In the genomic region with DNA sequence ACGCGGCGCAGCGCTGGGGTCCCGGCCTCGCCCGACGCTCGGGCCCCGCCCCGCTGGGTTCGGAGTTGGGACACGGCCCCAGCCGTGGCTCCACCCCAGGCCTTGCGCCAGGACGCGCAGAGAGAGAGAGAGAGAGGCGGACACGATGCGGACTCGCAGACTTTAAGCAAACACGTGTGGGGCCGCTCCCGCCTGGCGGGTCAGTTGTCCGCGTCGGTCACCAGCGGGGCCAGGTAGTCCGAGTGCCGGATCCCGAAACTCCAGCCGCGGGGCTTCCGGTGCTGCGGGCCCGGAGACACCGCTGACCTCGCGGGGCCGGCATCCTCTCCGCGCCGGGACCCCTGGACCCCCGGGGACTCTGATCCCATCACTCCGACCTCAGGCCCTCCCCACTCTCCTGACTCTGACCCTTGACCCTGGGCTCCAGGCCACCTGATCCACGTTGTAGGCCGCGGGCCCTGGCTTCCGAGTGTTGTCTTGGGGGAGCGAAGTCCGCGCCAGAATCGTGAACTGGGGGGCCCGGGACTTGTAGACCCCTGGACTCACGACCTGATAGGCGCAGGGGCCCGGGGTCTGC, we compare ENCODE assay signal across 8 cellular contexts. TPM values are rescaled to one million over a fixed set of nuclear protein-coding genes. Genes with fewer than 3 reads are reported as not detected.
DNase-seq lines count a peak whose midpoint lies in the region; ATAC-seq and TF ChIP-seq lines count a peak whose summit lies in the region.

No MANE protein-coding gene starts in this region.

- H3K9me3 Mint-ChIP-seq in H9, result no peaks in the 10 kb centered on the region; a peak in 1 of 5 replicates
- H3K9me3 Mint-ChIP-seq in stimulated activated naive CD8-positive, alpha-beta T cell treated with anti-CD3 and anti-CD28 coated beads, Interleukin-15, Interleukin-2, amounts not matched to agents 100 ng/mL and 50 ng/mL, for 24 hours, result no peaks in the 10 kb centered on the region

- no peak overlapping the region for H3T11ph ChIP-seq in H9 (ENCODE audit: low read length)

- no peak overlapping the region for H3K56ac ChIP-seq in H9 (ENCODE audit: insufficient read length, low read depth, low read length)

- H4K91ac ChIP-seq in H9 (ENCODE audit: insufficient read length, low read depth, low read length), result no peak overlapping the region

- H3K36me3 ChIP-seq in Peyer's patch, result no peaks in the 10 kb centered on the region

- H3K27ac Mint-ChIP-seq in H9, result no peak overlapping the region
- peak overlapping the region; percentile 96 for H3K27ac Mint-ChIP-seq in stimulated activated naive CD8-positive, alpha-beta T cell treated with anti-CD3 and anti-CD28 coated beads, Interleukin-15, Interleukin-2, amounts not matched to agents 100 ng/mL and 50 ng/mL, for 24 hours

- H3K18ac ChIP-seq in H9 (ENCODE audit: insufficient read length, low read depth, low read length), result peak overlapping the region; percentile 33

- DNase-seq in DMS53 treated with DMSO at 0.1 percent for 48 hours (lab: John Stamatoyannopoulos, UW; ENCODE audit: unreplicated experiment), result peak; percentile 44
- peak; percentile 41 for DNase-seq in H9
- DNase-seq in Peyer's patch, result peak; percentile 69 to 92 (median 91)
- no peak for DNase-seq in caudate nucleus (lab: John Stamatoyannopoulos, UW)
- peak; percentile 96 for DNase-seq in left lobe of liver (ENCODE audit: low spot score)
- no peak for DNase-seq in NCI-H1417 treated with DMSO at 0.1 percent for 48 hours (lab: John Stamatoyannopoulos, UW)

- H2BK5ac ChIP-seq in H9 (ENCODE audit: insufficient read length, low read length), result no peak overlapping the region

- H3K79me2 ChIP-seq in H9 (ENCODE audit: insufficient read depth, low read length), result no peaks in the 10 kb centered on the region

- H3K27me3 Mint-ChIP-seq in H9 (ENCODE audit: low read depth), result peaks cover 75% of the 10 kb centered on the region
- no peaks in the 10 kb centered on the region for H3K27me3 Mint-ChIP-seq in stimulated activated naive CD8-positive, alpha-beta T cell treated with anti-CD3 and anti-CD28 coated beads, Interleukin-15, Interleukin-2, amounts not matched to agents 100 ng/mL and 50 ng/mL, for 24 hours

- H3K4ac ChIP-seq in H9 (ENCODE audit: low read depth, low read length), result no peak overlapping the region

- TF ChIP-seq POLR2A in Peyer's patch (IDR thresholded peaks at IDR 0.05), result peak; percentile 35 to 74

- H2BK15ac ChIP-seq in H9 (ENCODE audit: low read depth, low read length), result no peak overlapping the region

- H4K5ac ChIP-seq in H9 (ENCODE audit: insufficient read length, low read depth, low read length), result no peak overlapping the region

- H3K27ac ChIP-seq in H9 (ENCODE audit: insufficient read length, low read depth, low read length), result no peak overlapping the region
- H3K27ac ChIP-seq in Peyer's patch, result peak overlapping the region; percentile 97 to 100 (median 98)
- peak overlapping the region; percentile 70 for H3K27ac ChIP-seq in caudate nucleus (ENCODE audit: low read depth, low read length)

- no peak overlapping the region for H2BK120ac ChIP-seq in H9 (ENCODE audit: low read depth, low read length, poor library complexity, severe bottlenecking)

- H3K4me1 ChIP-seq in H9 (ENCODE audit: insufficient read depth, low read length) (no peaks in the 10 kb centered on the region), Peyer's patch (peaks cover 0 to 46% (median 17%) of the 10 kb centered on the region in 4 donors)

- ATAC-seq in left lobe of liver, result peak; percentile 51
- no peak for ATAC-seq in HG03571 (IDR thresholded peaks at IDR 0.05; ENCODE audit: unreplicated experiment)

- no peak overlapping the region for H2BK20ac ChIP-seq in H9 (ENCODE audit: low read depth, low read length, poor library complexity, severe bottlenecking)

- no peak overlapping the region for H2BK12ac ChIP-seq in H9 (ENCODE audit: insufficient read length, low read depth, low read length)

- no peak overlapping the region for H3K9ac ChIP-seq in H9 (ENCODE audit: extremely low read depth, insufficient read length, low read length)

- peaks cover 19% of the 10 kb centered on the region for H3K23me2 ChIP-seq in H9 (ENCODE audit: insufficient read length, low read depth, low read length, poor library complexity, severe bottlenecking)

- H3K4me2 ChIP-seq in H9 (ENCODE audit: insufficient read depth, insufficient read length, low read length), result peak overlapping the region; percentile 34

- H3K9me3 ChIP-seq in H9 (ENCODE audit: control insufficient read depth, low read depth, low read length) (no peaks in the 10 kb centered on the region), Peyer's patch (no peaks in the 10 kb centered on the region)

- WGBS in H9 (ENCODE audit: extremely low coverage, insufficient read length, low lambda C conversion rate), result no CpG with 5 or more reads among the region's 58 CpGs

- H3K36me3 Mint-ChIP-seq in H9 (ENCODE audit: insufficient read depth in 1 of 3, low read depth in 3 of 3), result no peaks in the 10 kb centered on the region; a peak in 1 of 7 replicates
- peaks cover 15% of the 10 kb centered on the region for H3K36me3 Mint-ChIP-seq in stimulated activated naive CD8-positive, alpha-beta T cell treated with anti-CD3 and anti-CD28 coated beads, Interleukin-15, Interleukin-2, amounts not matched to agents 100 ng/mL and 50 ng/mL, for 24 hours (ENCODE audit: low read depth)

- H3K4me3 ChIP-seq in Peyer's patch, result peak overlapping the region; percentile 60 to 76 (median 68)

- H2AK5ac ChIP-seq in H9 (ENCODE audit: insufficient read length, low read length), result no peak overlapping the region

- no peak overlapping the region for H4K8ac ChIP-seq in H9 (replicated peaks; ENCODE audit: insufficient read length, low read depth, low read length)

- no peaks in the 10 kb centered on the region for H3K79me1 ChIP-seq in H9 (ENCODE audit: insufficient read depth, low read depth, low read length, poor library complexity, severe bottlenecking)

- TF ChIP-seq CTCF in H9 (conservative IDR thresholded peaks at IDR 0.05) (no peak), Peyer's patch (IDR thresholded peaks at IDR 0.05) (no peak)

- peaks cover 15 to 20% of the 10 kb centered on the region in 2 experiments for H3K4me1 Mint-ChIP-seq in H9
- H3K4me1 Mint-ChIP-seq in stimulated activated naive CD8-positive, alpha-beta T cell treated with anti-CD3 and anti-CD28 coated beads, Interleukin-15, Interleukin-2, amounts not matched to agents 100 ng/mL and 50 ng/mL, for 24 hours (ENCODE audit: low read depth), result peaks cover 47% of the 10 kb centered on the region

- 0 out of 2 replicates have a peak overlapping the region, but pooled peaks have one; percentile 77 for H3K14ac ChIP-seq in H9 (ENCODE audit: insufficient read depth, low read length)

- no peaks in the 10 kb centered on the region for H4K20me1 ChIP-seq in H9 (ENCODE audit: control insufficient read depth, insufficient read depth, insufficient read length)

- no peak overlapping the region for H2AFZ ChIP-seq in H9 (ENCODE audit: low read length)

- no peak overlapping the region for H3K23ac ChIP-seq in H9 (ENCODE audit: insufficient read length, low read depth, low read length)

- peak overlapping the region; percentile 56 to 77 for H3K4me3 Mint-ChIP-seq in H9
- H3K4me3 Mint-ChIP-seq in stimulated activated naive CD8-positive, alpha-beta T cell treated with anti-CD3 and anti-CD28 coated beads, Interleukin-15, Interleukin-2, amounts not matched to agents 100 ng/mL and 50 ng/mL, for 24 hours, result peak overlapping the region; percentile 92

- H3K27me3 ChIP-seq in H9 (ENCODE audit: insufficient read depth, low read length), result peaks cover 37% of the 10 kb centered on the region; the same call in 1 of the 2 replicates
- H3K27me3 ChIP-seq in Peyer's patch, result no peaks in the 10 kb centered on the region

RNA-seq across cellular contexts. Expression of a gene that starts 0.6 kb away (rescaled TPM):
- total RNA-seq in H9 (2021) (0.61 and 1.0 TPM in 2 replicates), Peyer's patch (10 to 100 TPM; 53.5 to 93.9 (median 88.3) TPM), left lobe of liver (80.0 TPM)

RNA-seq across cellular contexts. Expression of a gene that starts 5.0 kb away (rescaled TPM):
- total RNA-seq in H9 (2021), result 3.3 and 3.4 TPM in 2 replicates
- 1 to 10 TPM in 3 of 4 donors, not detected in 1; 1.2 to 6.3 (median 4.5) TPM for total RNA-seq in Peyer's patch
- total RNA-seq in left lobe of liver, result not detected

RNA-seq across cellular contexts. Expression of a gene that starts 15.3 kb away (rescaled TPM):
- total RNA-seq in H9 (2021) (not detected in 2 replicates), Peyer's patch (1 to 10 TPM in 1 of 4 donors, not detected in 3; 1.1 TPM), left lobe of liver (0.05 TPM)

RNA-seq across cellular contexts. Expression of a gene that starts 22.3 kb away (rescaled TPM):
- total RNA-seq in H9 (2021) (76.2 and 78.1 TPM in 2 replicates), Peyer's patch (10 to 100 TPM; 34.0 to 85.8 (median 41.2) TPM), left lobe of liver (18.8 TPM)

RNA-seq across cellular contexts. Expression of a gene that starts 22.9 kb away (rescaled TPM):
- 43.6 and 46.0 TPM in 2 replicates for total RNA-seq in H9 (2021)
- 10 to 100 TPM; 68.5 to 94.9 (median 83.3) TPM for total RNA-seq in Peyer's patch
- 50.2 TPM for total RNA-seq in left lobe of liver

Comparison
In these comparisons a context has a peak if more than half of its experiments do, and no peak if none do; other contexts are left out.
1. DNase-seq: peak in DMS53 treated with DMSO at 0.1 percent for 48 hours (single experiment), H9 (single experiment), Peyer's patch (3 of 3) and left lobe of liver (single experiment); none in caudate nucleus (0 of 61) and NCI-H1417 treated with DMSO at 0.1 percent for 48 hours (single experiment).
2. RNA of a gene that starts 0.6 kb away (total RNA-seq): 53.5 to 93.9 TPM in Peyer's patch and 80.0 TPM in left lobe of liver (single experiment); 0.61 to 1.0 TPM in H9; every median in the first group is over 10 times any median in the second.